Comparison of ENCODE assay signal across 13 cellular contexts in genomic region chr14:30064454-30064853, GRCh38.
DNase-seq lines count a peak whose midpoint lies in the region; ATAC-seq and TF ChIP-seq lines count a peak whose summit lies in the region.
"Had no signal": no experiment of that assay in that cellular context is flagged by ENCODE, and none has a peak within 500 bp of the region (broad histone marks: within the 10 kb centered on the region; RNA-seq: fewer than 3 reads in every experiment).

No MANE protein-coding gene starts in this region.

- H3K27me3 ChIP-seq in IMR-90 (ENCODE audit: control insufficient read depth, insufficient read depth, low read length), result no peaks in the 10 kb centered on the region

- H2AFZ ChIP-seq in IMR-90 (replicated peaks; ENCODE audit: low read length, poor library complexity), result no peak overlapping the region
- H2AFZ ChIP-seq: GM23338 had no signal

- H3K36me3 ChIP-seq in IMR-90 (ENCODE audit: control insufficient read depth, insufficient read depth, low read length), result no peaks in the 10 kb centered on the region

- no peaks in the 10 kb centered on the region for H3K9me1 ChIP-seq in IMR-90 (ENCODE audit: insufficient read depth, low read length)

- H4K20me1 ChIP-seq in IMR-90 (ENCODE audit: insufficient read depth, low read length), result no peaks in the 10 kb centered on the region

- H3K56ac ChIP-seq in IMR-90 (ENCODE audit: extremely low read depth, insufficient read depth, low read length), result no peak overlapping the region

- no peak overlapping the region for H4K91ac ChIP-seq in IMR-90 (ENCODE audit: insufficient read depth, low read depth, low read length)

- H2AK5ac ChIP-seq in IMR-90 (ENCODE audit: low read depth, low read length), result no peak overlapping the region

- H3K4me1 ChIP-seq in IMR-90 (ENCODE audit: control insufficient read depth, insufficient read depth, low read length), result no peaks in the 10 kb centered on the region; the same call in 1 of the 2 replicates

- H3K23ac ChIP-seq in IMR-90 (ENCODE audit: low read depth, low read length), result no peak overlapping the region

- no peak overlapping the region for H4K5ac ChIP-seq in IMR-90 (ENCODE audit: low read depth, low read length)

- POLR2A ChIA-PET in IMR-90 (lab: Charles Lee; ENCODE audit: unreplicated experiment), result no interaction called here

- H3K79me1 ChIP-seq in IMR-90 (ENCODE audit: low read depth in 1 of 2, low read length in 2 of 2), result no peaks in the 10 kb centered on the region

- H3K27ac ChIP-seq in IMR-90 (ENCODE audit: insufficient read depth, low read length), result no peak overlapping the region

- H3K9ac ChIP-seq in IMR-90 (ENCODE audit: low read depth, low read length), result no peak overlapping the region

- no peak overlapping the region for H3K4me3 ChIP-seq in AG10803 (ENCODE audit: low read length)
- H3K4me3 ChIP-seq in IMR-90 (ENCODE audit: insufficient read depth, low read depth, low read length), result no peak overlapping the region
- no peak overlapping the region for H3K4me3 ChIP-seq in fibroblast of villous mesenchyme (ENCODE audit: low read depth, low read length)
- H3K4me3 ChIP-seq: GM23338 had no signal

- no peaks in the 10 kb centered on the region for H3K9me3 ChIP-seq in IMR-90 (ENCODE audit: control insufficient read depth, insufficient read depth, low read length)

- in situ Hi-C loops in IMR-90 (cut with MboI; ENCODE audit: low sequenced_read_pairs), result no loop called here

- CTCF ChIA-PET in IMR-90 (lab: Yijun Ruan, JAX), result interaction anchor here (0.6 kb wide), 1 partner anchor 17 kb away, joined by 3 read pairs; no protein-coding TSS in a partner anchor

- H2AK9ac ChIP-seq in IMR-90 (replicated peaks; ENCODE audit: low read depth, low read length, poor library complexity), result no peak overlapping the region

- no peak overlapping the region for H2BK120ac ChIP-seq in IMR-90 (ENCODE audit: low read depth, low read length)

- H2BK20ac ChIP-seq in IMR-90 (ENCODE audit: low read depth, low read length), result no peak overlapping the region

- no peak overlapping the region for H2BK15ac ChIP-seq in IMR-90 (ENCODE audit: low read depth, low read length)

- no peak for TF ChIP-seq POLR2A in IMR-90 (IDR thresholded peaks at IDR 0.05; ENCODE audit: low read depth, low read length)

- BruUV-seq in IMR-90 (replicated peaks; lab: Mats Ljungman, UMichigan), result no TSS peak

- dilution Hi-C loops in IMR-90 (cut with HindIII; ENCODE audit: low sequenced_read_pairs, unreplicated experiment), result no loop called here

- peak; percentile 76 for DNase-seq in AG10803 (ENCODE audit: low read depth)
- DNase-seq in IMR-90, result peak; percentile 6
- DNase-seq in astrocyte of the hippocampus (ENCODE audit: low read depth, low spot score), result peak; percentile 47
- DNase-seq in fibroblast of villous mesenchyme (ENCODE audit: low read depth), result peak; percentile 21
- DNase-seq in inferior parietal cortex (ENCODE audit: extremely low spot score), result no peak
- no peak for DNase-seq in stimulated activated naive CD4-positive, alpha-beta T cell treated with Interleukin-2 at 50 U/mL for 16 hours (lab: John Stamatoyannopoulos, UW)
- DNase-seq in middle frontal gyrus (ENCODE audit: extremely low spot score, low spot score), result no peak
- DNase-seq: NCI-H1417 treated with DMSO at 0.1 percent for 48 hours, NCI-H1930, NCI-H526 treated with DMSO at 0.1 percent for 48 hours, SHP77 had no signal

- TF ChIP-seq CTCF in AG10803 (conservative IDR thresholded peaks at IDR 0.05; ENCODE audit: low read length), result no peak
- TF ChIP-seq CTCF in IMR-90 (conservative IDR thresholded peaks at IDR 0.05; ENCODE audit: low read depth, low read length), result no peak
- TF ChIP-seq CTCF in fibroblast of villous mesenchyme (IDR thresholded peaks at IDR 0.05; ENCODE audit: insufficient read depth, low read depth, low read length), result no peak

- H3K18ac ChIP-seq in IMR-90 (ENCODE audit: low read depth, low read length), result no peak overlapping the region

- no peak overlapping the region for H3K14ac ChIP-seq in IMR-90 (replicated peaks; ENCODE audit: low read depth, low read length)

- H3K4ac ChIP-seq in IMR-90 (ENCODE audit: low read depth, low read length), result no peak overlapping the region

- TF ChIP-seq RAD21 in IMR-90 (IDR thresholded peaks at IDR 0.05; ENCODE audit: low read length), result no peak

- H2BK5ac ChIP-seq in IMR-90 (ENCODE audit: low read depth, low read length, poor library complexity, severe bottlenecking), result no peak overlapping the region

- 0 out of 2 replicates have a peak overlapping the region, but pooled peaks have one; percentile 17 for H3K4me2 ChIP-seq in IMR-90 (ENCODE audit: low read depth, low read length)
- H3K4me2 ChIP-seq: GM23338 had no signal

- peak; percentile 46 for ATAC-seq in IMR-90 (ENCODE audit: low read depth)
- ATAC-seq in GM21447 (IDR thresholded peaks at IDR 0.05; ENCODE audit: unreplicated experiment), result no peak
- ATAC-seq: GM23338 had no signal

- no peak overlapping the region for H4K8ac ChIP-seq in IMR-90 (ENCODE audit: low read depth in 2 of 2, low read length in 2 of 2)

- intact Hi-C loops in IMR-90 (cut with micrococcal nuclease), result loop anchor here (5.0 kb wide), 1 partner anchor 43 kb away; no protein-coding TSS in a partner anchor

TF ChIP-seq in IMR-90, 13 proteins besides CTCF, POLR2A, EP300 and RAD21:
- TF ChIP-seq MAZ (IDR thresholded peaks at IDR 0.05; ENCODE audit: borderline replicate concordance, low read depth, low read length) (no peak), MAFK (IDR thresholded peaks at IDR 0.05; ENCODE audit: low read depth, low read length) (no peak), MXI1 (IDR thresholded peaks at IDR 0.05; ENCODE audit: borderline replicate concordance, low read depth, low read length) (no peak), ELK1 (IDR thresholded peaks at IDR 0.05; ENCODE audit: borderline replicate concordance, low read depth, low read length) (no peak), CEBPB (IDR thresholded peaks at IDR 0.05; ENCODE audit: low read depth, low read length) (no peak), CHD1 (IDR thresholded peaks at IDR 0.05; ENCODE audit: low read depth, low read length) (no peak), USF2 (IDR thresholded peaks at IDR 0.05; ENCODE audit: low read depth, low read length) (no peak)

Comparison
In these comparisons a context has a peak if more than half of its experiments do, and no peak if none do; other contexts are left out.
1. DNase-seq: peak in AG10803 (single experiment), IMR-90 (single experiment), astrocyte of the hippocampus (single experiment) and fibroblast of villous mesenchyme (single experiment); none in inferior parietal cortex (single experiment), stimulated activated naive CD4-positive, alpha-beta T cell treated with Interleukin-2 at 50 U/mL for 16 hours (single experiment) and middle frontal gyrus (single experiment).